ENCODE assay signal across 32 cellular contexts in the genomic region with DNA sequence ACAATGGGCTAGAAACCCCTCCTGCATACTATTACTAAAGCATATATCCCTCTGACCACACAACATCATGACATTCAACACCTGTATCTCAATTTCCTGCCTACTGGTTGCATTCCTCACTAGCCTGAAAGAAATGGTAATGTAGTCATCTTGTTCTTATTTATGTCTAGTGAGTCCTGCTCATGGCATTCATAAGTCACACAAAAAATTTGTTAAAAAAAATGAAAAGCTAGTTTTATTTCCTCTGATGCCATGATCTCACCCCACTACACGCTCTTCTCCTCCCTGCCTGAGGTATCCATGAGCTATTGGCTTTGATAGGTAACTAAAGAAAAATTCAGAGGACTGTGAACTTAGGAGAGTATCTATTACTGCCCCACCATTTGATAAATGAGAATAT.
"Had no signal": no experiment of that assay in that cellular context is flagged by ENCODE, and none has a peak within 500 bp of the region (broad histone marks: within the 10 kb centered on the region; RNA-seq: fewer than 3 reads in every experiment).

No MANE protein-coding gene starts in this region.

- H2AFZ ChIP-seq: hepatocyte had no signal

- H3K4me3 ChIP-seq: adrenal gland, coronary artery, dorsolateral prefrontal cortex, gastroesophageal sphincter, hepatocyte, ovary, right lobe of liver, skin epidermis, suprapubic skin, tibial artery had no signal

- DNase-seq: activated CD4-positive, alpha-beta T cell treated with anti-CD3 and anti-CD28 coated beads, Interleukin-2, amount 50 U/mL, for 1 hour; activated CD8-positive, alpha-beta T cell treated with anti-CD3 and anti-CD28 coated beads for 36 hours; activated naive CD4-positive, alpha-beta T cell treated with Interleukin-2 at 50 U/mL for 16 hours; activated T-cell treated with anti-CD3 and anti-CD28 coated beads for 4 hours; activated T-cell treated with anti-CD3 and anti-CD28 coated beads, Interleukin-2, amount 50 U/mL, for 72 hours; adrenal gland; aorta; brain microvascular endothelial cell; dorsolateral prefrontal cortex; effector memory CD4-positive, alpha-beta T cell; left colon; mammary epithelial cell; naive B cell; nephron progenitor cell; ovary; right lobe of liver; stimulated activated CD4-positive, alpha-beta T cell treated with anti-CD3 and anti-CD28 coated beads, Interleukin-15, amount 100 ng/mL, for 24 hours; stimulated activated CD4-positive, alpha-beta T cell treated with anti-CD3 and anti-CD28 coated beads, Interleukin-2, amount 100 ng/mL, for 24 hours; stimulated activated naive CD4-positive, alpha-beta T cell; T-helper 17 cell; T1000; tibial artery had no signal

- H3K4me2 ChIP-seq: hepatocyte had no signal

- H3K4me1 ChIP-seq: adrenal gland, right lobe of liver, suprapubic skin had no signal

- H3K9me3 ChIP-seq: adrenal gland, gastroesophageal sphincter, neutrophil, ovary, right lobe of liver, suprapubic skin, tibial artery had no signal

- H3K27ac ChIP-seq: adrenal gland, brain microvascular endothelial cell, coronary artery, dorsolateral prefrontal cortex, gastroesophageal sphincter, hepatocyte, neutrophil, ovary, right lobe of liver, skin epidermis, suprapubic skin, tibial artery had no signal

- H3K79me2 ChIP-seq: hepatocyte had no signal

- H3K27ac Mint-ChIP-seq: activated CD8-positive, alpha-beta T cell treated with anti-CD3 and anti-CD28 coated beads for 36 hours; activated naive CD8-positive, alpha-beta T cell; activated T-cell treated with anti-CD3 and anti-CD28 coated beads, Interleukin-2, amount 50 U/mL, for 72 hours; mesothelial cell of epicardium; nephron progenitor cell; progenitor cell of endocrine pancreas; T-helper 17 cell; WTC11 had no signal

- H3K27me3 Mint-ChIP-seq: activated CD8-positive, alpha-beta T cell treated with anti-CD3 and anti-CD28 coated beads for 36 hours; activated naive CD8-positive, alpha-beta T cell; naive B cell; progenitor cell of endocrine pancreas; T-helper 17 cell had no signal

- H3K36me3 ChIP-seq: adrenal gland, brain microvascular endothelial cell, gastroesophageal sphincter, neutrophil, ovary, right lobe of liver, suprapubic skin, tibial artery had no signal

- H3K27me3 ChIP-seq: adrenal gland, brain microvascular endothelial cell, dorsolateral prefrontal cortex, gastroesophageal sphincter, hepatocyte, neutrophil, ovary, right lobe of liver, suprapubic skin, tibial artery had no signal

- ATAC-seq: activated CD8-positive, alpha-beta T cell treated with anti-CD3 and anti-CD28 coated beads for 36 hours; activated T-cell treated with anti-CD3 and anti-CD28 coated beads, Interleukin-2, amount 50 U/mL, for 72 hours; gastroesophageal sphincter; left colon; right lobe of liver; T-helper 17 cell; WTC11 had no signal

- H3K36me3 Mint-ChIP-seq: activated naive CD8-positive, alpha-beta T cell; mesothelial cell of epicardium; naive B cell; WTC11 had no signal

- H3K9me3 Mint-ChIP-seq: mesothelial cell of epicardium, nephron progenitor cell, WTC11 had no signal

- H3K4me1 Mint-ChIP-seq: naive B cell, nephron progenitor cell, T-helper 17 cell, WTC11 had no signal

- H3K4me3 Mint-ChIP-seq: activated CD8-positive, alpha-beta T cell treated with anti-CD3 and anti-CD28 coated beads for 36 hours; activated naive CD8-positive, alpha-beta T cell; activated T-cell treated with anti-CD3 and anti-CD28 coated beads, Interleukin-2, amount 50 U/mL, for 72 hours; mesothelial cell of epicardium; naive B cell; nephron progenitor cell; T-helper 17 cell; WTC11 had no signal
